In genomic region chr4:177660223-177660622, GRCh38 we compare ENCODE assay signal across 3 cellular contexts.
"Had no signal": no experiment of that assay in that cellular context is flagged by ENCODE, and none has a peak within 500 bp of the region (broad histone marks: within the 10 kb centered on the region; RNA-seq: fewer than 3 reads in every experiment).

No MANE protein-coding gene starts in this region.

- H3K4me3 ChIP-seq: GM12878 had no signal

- ATAC-seq: GM12878 had no signal

- DNase-seq: GDM1, GF-D8 had no signal
